In genomic region chr2:27117995-27118524, GRCh38 we compare ENCODE assay signal across 11 cellular contexts. TPM values are rescaled to one million over a fixed set of nuclear protein-coding genes. Genes with fewer than 3 reads are reported as not detected.
A peak's percentile ranks its signal among the peaks of the same experiment; 100 is the strongest.
DNase-seq lines count a peak whose midpoint lies in the region; ATAC-seq and TF ChIP-seq lines count a peak whose summit lies in the region.
"Had no signal": no experiment of that assay in that cellular context is flagged by ENCODE, and none has a peak within 500 bp of the region (broad histone marks: within the 10 kb centered on the region; RNA-seq: fewer than 3 reads in every experiment).

No MANE protein-coding gene starts in this region.

- peaks cover 58% of the 10 kb centered on the region for H3K27me3 ChIP-seq in iPS-15b (ENCODE audit: control insufficient read depth, insufficient read depth, low read length)

- H3K9me3 ChIP-seq in iPS-15b (ENCODE audit: control insufficient read depth, insufficient read depth, low read length) = no peaks in the 10 kb centered on the region
- H3K9me3 ChIP-seq: transverse colon had no signal

- intact Hi-C loops in activated CD4-positive, alpha-beta T cell treated with anti-CD3 and anti-CD28 coated beads, Interleukin-2, amount 10 ng/mL, durations not matched to agents 24 days and 14 days (cut with micrococcal nuclease) = no loop called here

- no peak overlapping the region for H3K27ac Mint-ChIP-seq in activated CD4-positive, alpha-beta T cell treated with anti-CD3 and anti-CD28 coated beads, Interleukin-2, amount 10 ng/mL, durations not matched to agents 24 days and 14 days
- no peak overlapping the region for H3K27ac Mint-ChIP-seq in WTC11
- H3K27ac Mint-ChIP-seq in stimulated activated naive B cell treated with anti-CD40 and anti-IgM and Interleukin-4, amounts not matched to agents 10 μg/mL and 1 μg/mL and 100 μg/mL, for 72 hours = no peak overlapping the region

- CTCF ChIA-PET in WTC11 (lab: Charles Lee) = interaction anchor here (0.6 to 2.1 kb wide), 6 partner anchors 16 to 90 kb away, joined by 3 to 11 read pairs (median 5); partner anchors contain the start of genes KHK and PREB

- H3K36me3 ChIP-seq in iPS-15b (ENCODE audit: control insufficient read depth, insufficient read depth, low read length) = no peaks in the 10 kb centered on the region
- H3K36me3 ChIP-seq: transverse colon had no signal

- POLR2A ChIA-PET in WTC11 (lab: Charles Lee) = interaction anchor here (1.6 kb wide), 1 partner anchor 16 kb away, joined by 5 read pairs; the partner anchor contains the start of gene PREB

- no peaks in the 10 kb centered on the region for H3K4me1 ChIP-seq in iPS-15b (ENCODE audit: control insufficient read depth, insufficient read depth, low read length)

- H3K4me1 Mint-ChIP-seq in activated CD4-positive, alpha-beta T cell treated with anti-CD3 and anti-CD28 coated beads, Interleukin-2, amount 10 ng/mL, durations not matched to agents 24 days and 14 days = peaks cover 9% of the 10 kb centered on the region
- peaks cover 9% of the 10 kb centered on the region; the same call in 1 of the 2 replicates for H3K4me1 Mint-ChIP-seq in WTC11
- peaks cover 6 to 8% of the 10 kb centered on the region in 2 donors for H3K4me1 Mint-ChIP-seq in stimulated activated naive B cell treated with anti-CD40 and anti-IgM and Interleukin-4, amounts not matched to agents 10 μg/mL and 1 μg/mL and 100 μg/mL, for 72 hours

- H3K36me3 Mint-ChIP-seq in activated CD4-positive, alpha-beta T cell treated with anti-CD3 and anti-CD28 coated beads, Interleukin-2, amount 10 ng/mL, durations not matched to agents 24 days and 14 days (ENCODE audit: low read depth) = no peaks in the 10 kb centered on the region
- no peaks in the 10 kb centered on the region for H3K36me3 Mint-ChIP-seq in WTC11
- H3K36me3 Mint-ChIP-seq in stimulated activated naive B cell treated with anti-CD40 and anti-IgM and Interleukin-4, amounts not matched to agents 10 μg/mL and 1 μg/mL and 100 μg/mL, for 72 hours = peaks cover 0 to 2% of the 10 kb centered on the region in 2 donors

- TF ChIP-seq CTCF in WTC11 (IDR thresholded peaks at IDR 0.05) = no peak

- ATAC-seq in WTC11 (peak; percentile 61), GM18520 (IDR thresholded peaks at IDR 0.05; ENCODE audit: unreplicated experiment) (no peak), HG03025 (IDR thresholded peaks at IDR 0.05; ENCODE audit: low FRiP score, unreplicated experiment) (no peak), GM21529 (IDR thresholded peaks at IDR 0.05; ENCODE audit: unreplicated experiment) (no peak)
- ATAC-seq in stimulated activated naive B cell treated with anti-CD40 and anti-IgM and Interleukin-4, amounts not matched to agents 10 μg/mL and 1 μg/mL and 100 μg/mL, for 72 hours (replicated peaks) = no peak

- H3K4me3 Mint-ChIP-seq in activated CD4-positive, alpha-beta T cell treated with anti-CD3 and anti-CD28 coated beads, Interleukin-2, amount 10 ng/mL, durations not matched to agents 24 days and 14 days = peak overlapping the region; percentile 73
- H3K4me3 Mint-ChIP-seq in WTC11 = peak overlapping the region; percentile 60
- peak overlapping the region; percentile 55 to 58 for H3K4me3 Mint-ChIP-seq in stimulated activated naive B cell treated with anti-CD40 and anti-IgM and Interleukin-4, amounts not matched to agents 10 μg/mL and 1 μg/mL and 100 μg/mL, for 72 hours

- DNase-seq in activated CD4-positive, alpha-beta T cell treated with anti-CD3 and anti-CD28 coated beads, Interleukin-2, amount 10 ng/mL, durations not matched to agents 24 days and 14 days = no peak
- DNase-seq in activated CD4-positive, alpha-beta T cell treated with anti-CD3 and anti-CD28 coated beads, Interleukin-2, amount 50 U/mL, for 1 hour = no peak
- DNase-seq in WTC11 (ENCODE audit: low spot score) = no peak
- no peak for DNase-seq in stimulated activated naive B cell treated with anti-CD40 and anti-IgM and Interleukin-4, amounts not matched to agents 10 μg/mL and 1 μg/mL and 100 μg/mL, for 72 hours
- DNase-seq: cortex of kidney had no signal

- peak overlapping the region; percentile 67 for H3K4me3 ChIP-seq in iPS-15b (ENCODE audit: low read depth, low read length)

- peaks cover 48% of the 10 kb centered on the region for H3K27me3 Mint-ChIP-seq in activated CD4-positive, alpha-beta T cell treated with anti-CD3 and anti-CD28 coated beads, Interleukin-2, amount 10 ng/mL, durations not matched to agents 24 days and 14 days
- H3K27me3 Mint-ChIP-seq in WTC11 (ENCODE audit: low read depth) = peaks cover 61% of the 10 kb centered on the region
- peaks cover 33 to 39% of the 10 kb centered on the region in 2 donors for H3K27me3 Mint-ChIP-seq in stimulated activated naive B cell treated with anti-CD40 and anti-IgM and Interleukin-4, amounts not matched to agents 10 μg/mL and 1 μg/mL and 100 μg/mL, for 72 hours

- no peaks in the 10 kb centered on the region for H3K9me3 Mint-ChIP-seq in activated CD4-positive, alpha-beta T cell treated with anti-CD3 and anti-CD28 coated beads, Interleukin-2, amount 10 ng/mL, durations not matched to agents 24 days and 14 days
- no peaks in the 10 kb centered on the region for H3K9me3 Mint-ChIP-seq in WTC11
- no peaks in the 10 kb centered on the region for H3K9me3 Mint-ChIP-seq in stimulated activated naive B cell treated with anti-CD40 and anti-IgM and Interleukin-4, amounts not matched to agents 10 μg/mL and 1 μg/mL and 100 μg/mL, for 72 hours

- H3K9ac ChIP-seq in iPS-15b (ENCODE audit: low read depth, low read length) = no peak overlapping the region

TF ChIP-seq in WTC11, 78 proteins besides CTCF, POLR2A, EP300 and RAD21:
- TF ChIP-seq CBFB (CRISPR knock-in tag; IDR thresholded peaks at IDR 0.05; ENCODE audit: low read depth) (no peak), FOXP1 (CRISPR knock-in tag; IDR thresholded peaks at IDR 0.05; ENCODE audit: borderline replicate concordance) (no peak), SP1 (CRISPR knock-in tag; conservative IDR thresholded peaks at IDR 0.05) (0 out of 2 replicates have a peak, but pooled peaks have one; percentile 13)
- TF ChIP-seq, protein P1, sequence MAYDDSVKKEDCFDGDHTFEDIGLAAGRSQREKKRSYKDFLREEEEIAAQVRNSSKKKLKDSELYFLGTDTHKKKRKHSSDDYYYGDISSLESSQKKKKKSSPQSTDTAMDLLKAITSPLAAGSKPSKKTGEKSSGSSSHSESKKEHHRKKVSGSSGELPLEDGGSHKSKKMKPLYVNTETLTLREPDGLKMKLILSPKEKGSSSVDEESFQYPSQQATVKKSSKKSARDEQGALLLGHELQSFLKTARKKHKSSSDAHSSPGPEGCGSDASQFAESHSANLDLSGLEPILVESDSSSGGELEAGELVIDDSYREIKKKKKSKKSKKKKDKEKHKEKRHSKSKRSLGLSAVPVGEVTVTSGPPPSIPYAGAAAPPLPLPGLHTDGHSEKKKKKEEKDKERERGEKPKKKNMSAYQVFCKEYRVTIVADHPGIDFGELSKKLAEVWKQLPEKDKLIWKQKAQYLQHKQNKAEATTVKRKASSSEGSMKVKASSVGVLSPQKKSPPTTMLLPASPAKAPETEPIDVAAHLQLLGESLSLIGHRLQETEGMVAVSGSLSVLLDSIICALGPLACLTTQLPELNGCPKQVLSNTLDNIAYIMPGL (CRISPR knock-in tag; IDR thresholded peaks at IDR 0.05) = no peak
- TF ChIP-seq, protein P2, sequence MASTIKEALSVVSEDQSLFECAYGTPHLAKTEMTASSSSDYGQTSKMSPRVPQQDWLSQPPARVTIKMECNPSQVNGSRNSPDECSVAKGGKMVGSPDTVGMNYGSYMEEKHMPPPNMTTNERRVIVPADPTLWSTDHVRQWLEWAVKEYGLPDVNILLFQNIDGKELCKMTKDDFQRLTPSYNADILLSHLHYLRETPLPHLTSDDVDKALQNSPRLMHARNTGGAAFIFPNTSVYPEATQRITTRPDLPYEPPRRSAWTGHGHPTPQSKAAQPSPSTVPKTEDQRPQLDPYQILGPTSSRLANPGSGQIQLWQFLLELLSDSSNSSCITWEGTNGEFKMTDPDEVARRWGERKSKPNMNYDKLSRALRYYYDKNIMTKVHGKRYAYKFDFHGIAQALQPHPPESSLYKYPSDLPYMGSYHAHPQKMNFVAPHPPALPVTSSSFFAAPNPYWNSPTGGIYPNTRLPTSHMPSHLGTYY (CRISPR knock-in tag; IDR thresholded peaks at IDR 0.05) = no peak
TF ChIP-seq in WTC11: peak in this region for 1.

RNA-seq across cellular contexts. Expression of gene CGREF1, which starts 0.9 kb away (rescaled TPM):
- total RNA-seq in activated CD4-positive, alpha-beta T cell treated with anti-CD3 and anti-CD28 coated beads, Interleukin-2, amount 10 ng/mL, durations not matched to agents 24 days and 14 days = 14.4 and 15.1 TPM in 2 replicates
- total RNA-seq in WTC11 (2021) = 3.5 to 4.0 TPM (median 3.8 TPM) in 3 replicates

RNA-seq across cellular contexts. Expression of gene ABHD1, which starts 5.6 kb away (rescaled TPM):
- total RNA-seq in activated CD4-positive, alpha-beta T cell treated with anti-CD3 and anti-CD28 coated beads, Interleukin-2, amount 10 ng/mL, durations not matched to agents 24 days and 14 days = 0.23 and 0.28 TPM in 2 replicates
- 0.31 to 0.62 TPM (median 0.53 TPM) in 3 replicates for total RNA-seq in WTC11 (2021)

RNA-seq across cellular contexts. Expression of gene PREB, which starts 16.4 kb away (rescaled TPM):
- 85.4 and 88.3 TPM in 2 replicates for total RNA-seq in activated CD4-positive, alpha-beta T cell treated with anti-CD3 and anti-CD28 coated beads, Interleukin-2, amount 10 ng/mL, durations not matched to agents 24 days and 14 days
- total RNA-seq in WTC11 (2021) = 56.7 to 69.2 TPM (median 56.7 TPM) in 3 replicates

RNA-seq across cellular contexts. Expression of gene PRR30, which starts 21.1 kb away (rescaled TPM):
- total RNA-seq in activated CD4-positive, alpha-beta T cell treated with anti-CD3 and anti-CD28 coated beads, Interleukin-2, amount 10 ng/mL, durations not matched to agents 24 days and 14 days = not detected in 2 replicates
- not detected in 3 replicates for total RNA-seq in WTC11 (2021)
- total RNA-seq: T-helper 1 cell treated with Interleukin-12 subunit alpha and Interleukin-12 subunit beta and Interleukin-4 antibody, amounts not matched to agents 30 ng/mL and 1 ng/mL, for 36 hours; transverse colon had no signal

RNA-seq across cellular contexts. Expression of gene TCF23, which starts 30.7 kb away (rescaled TPM):
- total RNA-seq in activated CD4-positive, alpha-beta T cell treated with anti-CD3 and anti-CD28 coated beads, Interleukin-2, amount 10 ng/mL, durations not matched to agents 24 days and 14 days = not detected in 2 replicates
- 0.05 to 0.14 TPM (median 0.13 TPM) in 3 replicates for total RNA-seq in WTC11 (2021)
- total RNA-seq: transverse colon had no signal
